Comparison of ENCODE assay signal across 12 cellular contexts in genomic region chr6:130027948-130028347, GRCh38. TPM values are rescaled to one million over a fixed set of nuclear protein-coding genes. Genes with fewer than 3 reads are reported as not detected.
DNase-seq lines count a peak whose midpoint lies in the region; ATAC-seq, FAIRE-seq and TF ChIP-seq lines count a peak whose summit lies in the region.
"Had no signal": no experiment of that assay in that cellular context is flagged by ENCODE, and none has a peak within 500 bp of the region (broad histone marks: within the 10 kb centered on the region; RNA-seq: fewer than 3 reads in every experiment).

No MANE protein-coding gene starts in this region.

- intact Hi-C loops in posterior cingulate gyrus (cut with DNase I) = loop anchor here (10.0 kb wide), 2 partner anchors 253 to 533 kb away; no protein-coding TSS in a partner anchor
- intact Hi-C loops in left cardiac atrium (cut with DNase I) = no loop called here

- peak; percentile 49 for ATAC-seq in HG02970 (IDR thresholded peaks at IDR 0.05; ENCODE audit: low FRiP score, unreplicated experiment)
- ATAC-seq in T-cell (replicated peaks in 1 of 4) = peak; percentile 86 to 93 (median 90)
- ATAC-seq in left cardiac atrium = no peak
- ATAC-seq: HCT116 had no signal

- peaks cover 55 to 77% (median 76%) of the 10 kb centered on the region in 3 donors for H3K4me1 Mint-ChIP-seq in CD8-positive, alpha-beta memory T cell
- peaks cover 71 to 77% (median 74%) of the 10 kb centered on the region in 3 donors for H3K4me1 Mint-ChIP-seq in T-cell
- no peaks in the 10 kb centered on the region for H3K4me1 Mint-ChIP-seq in nephron progenitor cell

- H3K36me3 ChIP-seq in CD8-positive, alpha-beta memory T cell (ENCODE audit: insufficient read depth, low read length) = no peaks in the 10 kb centered on the region

- peak in 2 of 5 donors; percentile 32 to 54 for DNase-seq in CD8-positive, alpha-beta memory T cell
- DNase-seq in GM19239 (ENCODE audit: insufficient read length, low spot score) = peak; percentile 15
- DNase-seq in T-cell = no peak
- no peak for DNase-seq in posterior cingulate gyrus
- DNase-seq in left cardiac atrium = no peak
- no peak for DNase-seq in nephron progenitor cell
- DNase-seq in frontal cortex (ENCODE audit: low spot score in 2 of 2) = no peak
- DNase-seq: NCI-H524 had no signal

- POLR2A ChIA-PET in CD8-positive, alpha-beta memory T cell (lab: Charles Lee) = no interaction called here
- POLR2A ChIA-PET in T-cell (lab: Charles Lee) = no interaction called here

- peak overlapping the region; percentile 2 to 59 (median 44) for H3K4me3 Mint-ChIP-seq in CD8-positive, alpha-beta memory T cell
- peak overlapping the region in 2 of 3 donors; percentile 46 to 50 for H3K4me3 Mint-ChIP-seq in T-cell
- no peak overlapping the region for H3K4me3 Mint-ChIP-seq in nephron progenitor cell

- peaks cover 0 to 39% (median 15%) of the 10 kb centered on the region in 3 donors for H3K36me3 Mint-ChIP-seq in CD8-positive, alpha-beta memory T cell
- H3K36me3 Mint-ChIP-seq in T-cell = peaks cover 35% of the 10 kb centered on the region
- peaks cover 43% of the 10 kb centered on the region for H3K36me3 Mint-ChIP-seq in nephron progenitor cell (ENCODE audit: low read depth)

- FAIRE-seq in GM19239 (lab: Jason Lieb, UNC) (peak; percentile 88), frontal cortex (lab: Jason Lieb, UNC) (no peak)

- no peaks in the 10 kb centered on the region for H3K27me3 Mint-ChIP-seq in CD8-positive, alpha-beta memory T cell
- H3K27me3 Mint-ChIP-seq in T-cell (no peaks in the 10 kb centered on the region), nephron progenitor cell (ENCODE audit: low read depth, poor library complexity) (no peaks in the 10 kb centered on the region)

- no peak overlapping the region for H3K27ac ChIP-seq in CD8-positive, alpha-beta memory T cell (ENCODE audit: low read depth, low read length)
- H3K27ac ChIP-seq: C4-2B, VCaP had no signal

- no peaks in the 10 kb centered on the region for H3K9me3 ChIP-seq in CD8-positive, alpha-beta memory T cell (ENCODE audit: low read length)

- no peaks in the 10 kb centered on the region for H3K9me3 Mint-ChIP-seq in CD8-positive, alpha-beta memory T cell
- no peaks in the 10 kb centered on the region for H3K9me3 Mint-ChIP-seq in T-cell
- no peaks in the 10 kb centered on the region for H3K9me3 Mint-ChIP-seq in nephron progenitor cell

- no peak for TF ChIP-seq CTCF in nephron progenitor cell (IDR thresholded peaks at IDR 0.05)

- CTCF ChIA-PET in CD8-positive, alpha-beta memory T cell (lab: Charles Lee) = no interaction called here
- CTCF ChIA-PET in T-cell (lab: Charles Lee) = interaction anchor here (0.5 to 1.5 kb wide), 2 partner anchors 9 to 527 kb away, joined by 3 to 6 read pairs; no protein-coding TSS in a partner anchor

- H3K27ac Mint-ChIP-seq in CD8-positive, alpha-beta memory T cell = peak overlapping the region; percentile 72 to 92 (median 86)
- H3K27ac Mint-ChIP-seq in T-cell = peak overlapping the region; percentile 93 to 94
- H3K27ac Mint-ChIP-seq in nephron progenitor cell = no peak overlapping the region

- no peak overlapping the region for H3K4me3 ChIP-seq in CD8-positive, alpha-beta memory T cell (ENCODE audit: low read length)

- H3K4me1 ChIP-seq in CD8-positive, alpha-beta memory T cell (ENCODE audit: insufficient read depth, low read length) = peaks cover 34% of the 10 kb centered on the region

- H3K27me3 ChIP-seq in CD8-positive, alpha-beta memory T cell (ENCODE audit: insufficient read depth, low read length, poor library complexity, severe bottlenecking) = no peaks in the 10 kb centered on the region

RNA-seq across cellular contexts. Expression of gene L3MBTL3, which starts 9.6 kb away (rescaled TPM):
- 10 to 100 TPM; 10.2 to 11.1 TPM for total RNA-seq in CD8-positive, alpha-beta memory T cell
- polyA plus RNA-seq in CD8-positive, alpha-beta memory T cell = 6.6 TPM
- 10 to 100 TPM; 22.5 to 52.8 (median 30.4) TPM for total RNA-seq in T-cell
- total RNA-seq in left cardiac atrium = 1 to 10 TPM; 3.7 to 3.8 TPM
- total RNA-seq in frontal cortex = 46.1 TPM

Comparison
In these comparisons a context has a peak if more than half of its experiments do, and no peak if none do; other contexts are left out.
1. ATAC-seq: peak in HG02970 (single experiment) and T-cell (4 of 4); none in left cardiac atrium (0 of 2).